In genomic region chr2:128768066-128768465, GRCh38 we compare ENCODE assay signal across 17 cellular contexts.
DNase-seq lines count a peak whose midpoint lies in the region; TF ChIP-seq lines count a peak whose summit lies in the region.
"Had no signal": no experiment of that assay in that cellular context is flagged by ENCODE, and none has a peak within 500 bp of the region (broad histone marks: within the 10 kb centered on the region; RNA-seq: fewer than 3 reads in every experiment).

No MANE protein-coding gene starts in this region.

- H3K4me3 ChIP-seq in DOHH2 (ENCODE audit: low read length) (no peak overlapping the region), Karpas-422 (ENCODE audit: low read length) (0 out of 2 replicates have a peak overlapping the region, but pooled peaks have one; percentile 3), cardiac muscle cell (no peak overlapping the region)
- H3K4me3 ChIP-seq in CD8-positive, alpha-beta memory T cell (ENCODE audit: low read length): no peak overlapping the region
- H3K4me3 ChIP-seq: GM12878, GM23248 had no signal

- TF ChIP-seq CTCF in DOHH2 (IDR thresholded peaks at IDR 0.05; ENCODE audit: low read depth, low read length, poor library complexity, severe bottlenecking) (no peak), cardiac muscle cell (IDR thresholded peaks at IDR 0.05; ENCODE audit: low read depth, low read length) (no peak), mesothelial cell of epicardium (IDR thresholded peaks at IDR 0.05; ENCODE audit: unreplicated experiment) (no peak)

- H4K20me1 ChIP-seq in DOHH2 (ENCODE audit: control insufficient read depth, insufficient read depth, low read depth, low read length): no peaks in the 10 kb centered on the region
- H4K20me1 ChIP-seq in Karpas-422 (ENCODE audit: insufficient read depth, low read depth, low read length): no peaks in the 10 kb centered on the region

- peaks cover 81% of the 10 kb centered on the region for H3K4me1 ChIP-seq in DOHH2 (ENCODE audit: control insufficient read depth, low read length)
- peaks cover 90% of the 10 kb centered on the region for H3K4me1 ChIP-seq in Karpas-422 (ENCODE audit: low read length)
- H3K4me1 ChIP-seq in cardiac muscle cell (ENCODE audit: low read depth): peaks cover 39% of the 10 kb centered on the region
- no peaks in the 10 kb centered on the region for H3K4me1 ChIP-seq in CD8-positive, alpha-beta memory T cell (ENCODE audit: insufficient read depth, low read length)
- H3K4me1 ChIP-seq: Caco-2 had no signal

- peaks cover 5 to 10% (median 9%) of the 10 kb centered on the region in 5 donors for H3K9me3 Mint-ChIP-seq in CD8-positive, alpha-beta memory T cell
- H3K9me3 Mint-ChIP-seq in mesothelial cell of epicardium: peaks cover 21% of the 10 kb centered on the region

- H3K27me3 Mint-ChIP-seq in CD8-positive, alpha-beta memory T cell: peaks cover 8 to 12% of the 10 kb centered on the region in 2 donors
- H3K27me3 Mint-ChIP-seq in mesothelial cell of epicardium (ENCODE audit: low read depth): no peaks in the 10 kb centered on the region

- POLR2A ChIA-PET in CD8-positive, alpha-beta memory T cell (lab: Charles Lee): no interaction called here

- H3K27ac Mint-ChIP-seq in CD8-positive, alpha-beta memory T cell: no peak overlapping the region
- H3K27ac Mint-ChIP-seq in mesothelial cell of epicardium: no peak overlapping the region
- H3K27ac Mint-ChIP-seq: CD4-positive, alpha-beta memory T cell had no signal

- H3K36me3 ChIP-seq in DOHH2 (ENCODE audit: control insufficient read depth, low read length) (peaks cover 24% of the 10 kb centered on the region), Karpas-422 (ENCODE audit: insufficient read depth, low read length) (peaks cover 25% of the 10 kb centered on the region), cardiac muscle cell (no peaks in the 10 kb centered on the region)
- no peaks in the 10 kb centered on the region for H3K36me3 ChIP-seq in CD8-positive, alpha-beta memory T cell (ENCODE audit: insufficient read depth, low read length)

- no peaks in the 10 kb centered on the region; the same call in 1 of the 2 replicates for H3F3A ChIP-seq in DOHH2 (ENCODE audit: control insufficient read depth, insufficient read depth)

- H3K27me3 ChIP-seq in DOHH2 (ENCODE audit: control insufficient read depth, low read length) (no peaks in the 10 kb centered on the region), Karpas-422 (ENCODE audit: low read length) (no peaks in the 10 kb centered on the region), cardiac muscle cell (no peaks in the 10 kb centered on the region)
- H3K27me3 ChIP-seq in CD8-positive, alpha-beta memory T cell (ENCODE audit: insufficient read depth, low read length, poor library complexity, severe bottlenecking): no peaks in the 10 kb centered on the region

- H2AFZ ChIP-seq in Karpas-422 (ENCODE audit: low read length): no peak overlapping the region
- H2AFZ ChIP-seq: GM23248 had no signal

- DNase-seq in Karpas-422: no peak
- peak in 1 of 2 donors; percentile 65 for DNase-seq in cardiac muscle cell (ENCODE audit: low read depth in 1 of 2, low spot score in 1 of 2)
- no peak for DNase-seq in CD8-positive, alpha-beta memory T cell
- DNase-seq in mesothelial cell of epicardium (ENCODE audit: low spot score in 2 of 2, unreplicated experiment in 2 of 2): no peak
- DNase-seq in NCI-H69 (lab: John Stamatoyannopoulos, UW): no peak
- DNase-seq: C1 segment of cervical spinal cord; Caco-2; CD4-positive, alpha-beta memory T cell; DMS153; DND-41; EL; GDM1; GM23248; H7; HCEC 1CT had no signal

- H3K79me2 ChIP-seq in DOHH2 (ENCODE audit: control insufficient read depth, low read length) (peaks cover 62% of the 10 kb centered on the region), Karpas-422 (ENCODE audit: low read length) (peaks cover 59% of the 10 kb centered on the region)

- H3K36me3 Mint-ChIP-seq in CD8-positive, alpha-beta memory T cell: no peaks in the 10 kb centered on the region
- peaks cover 14% of the 10 kb centered on the region for H3K36me3 Mint-ChIP-seq in mesothelial cell of epicardium
- H3K36me3 Mint-ChIP-seq: CD4-positive, alpha-beta memory T cell had no signal

- CTCF ChIA-PET in CD8-positive, alpha-beta memory T cell (lab: Charles Lee): no interaction called here

- H3K4me2 ChIP-seq in DOHH2 (ENCODE audit: low read length) (peak overlapping the region; percentile 44), Karpas-422 (ENCODE audit: low read depth, low read length, poor library complexity, severe bottlenecking) (peak overlapping the region; percentile 46)

- H3K4me3 Mint-ChIP-seq in CD8-positive, alpha-beta memory T cell: no peak overlapping the region
- H3K4me3 Mint-ChIP-seq in mesothelial cell of epicardium: no peak overlapping the region
- H3K4me3 Mint-ChIP-seq: CD4-positive, alpha-beta memory T cell had no signal

- peak overlapping the region; percentile 91 for H3K9ac ChIP-seq in Karpas-422 (ENCODE audit: low read length)
- H3K9ac ChIP-seq: GM23248 had no signal

- H3K9me2 ChIP-seq in DOHH2 (replicated peaks; ENCODE audit: control insufficient read depth, low read length): no peaks in the 10 kb centered on the region
- H3K9me2 ChIP-seq in Karpas-422 (replicated peaks; ENCODE audit: insufficient read depth, low read length): no peaks in the 10 kb centered on the region

- H3K9me3 ChIP-seq in DOHH2 (ENCODE audit: control insufficient read depth, insufficient read depth, low read length): peaks cover 10% of the 10 kb centered on the region; the same call in 1 of the 2 replicates
- peaks cover 3% of the 10 kb centered on the region; the same call in 1 of the 2 replicates for H3K9me3 ChIP-seq in Karpas-422 (ENCODE audit: low read length)
- H3K9me3 ChIP-seq in cardiac muscle cell (ENCODE audit: low read depth): no peaks in the 10 kb centered on the region
- H3K9me3 ChIP-seq in CD8-positive, alpha-beta memory T cell (ENCODE audit: low read length): no peaks in the 10 kb centered on the region
- H3K9me3 ChIP-seq: Caco-2 had no signal

- peak overlapping the region; percentile 42 for H3K27ac ChIP-seq in DOHH2 (ENCODE audit: low read depth, low read length)
- peak overlapping the region; percentile 100 for H3K27ac ChIP-seq in Karpas-422 (ENCODE audit: low read length)
- H3K27ac ChIP-seq in cardiac muscle cell: peak overlapping the region; percentile 61
- no peak overlapping the region for H3K27ac ChIP-seq in CD8-positive, alpha-beta memory T cell (ENCODE audit: low read depth, low read length)
- H3K27ac ChIP-seq: GM23248 had no signal

- H3K4me1 Mint-ChIP-seq in CD8-positive, alpha-beta memory T cell: no peaks in the 10 kb centered on the region
- peaks cover 10% of the 10 kb centered on the region for H3K4me1 Mint-ChIP-seq in mesothelial cell of epicardium
- H3K4me1 Mint-ChIP-seq: CD4-positive, alpha-beta memory T cell had no signal
